Comparison of ENCODE assay signal across 8 cellular contexts in the genomic region with DNA sequence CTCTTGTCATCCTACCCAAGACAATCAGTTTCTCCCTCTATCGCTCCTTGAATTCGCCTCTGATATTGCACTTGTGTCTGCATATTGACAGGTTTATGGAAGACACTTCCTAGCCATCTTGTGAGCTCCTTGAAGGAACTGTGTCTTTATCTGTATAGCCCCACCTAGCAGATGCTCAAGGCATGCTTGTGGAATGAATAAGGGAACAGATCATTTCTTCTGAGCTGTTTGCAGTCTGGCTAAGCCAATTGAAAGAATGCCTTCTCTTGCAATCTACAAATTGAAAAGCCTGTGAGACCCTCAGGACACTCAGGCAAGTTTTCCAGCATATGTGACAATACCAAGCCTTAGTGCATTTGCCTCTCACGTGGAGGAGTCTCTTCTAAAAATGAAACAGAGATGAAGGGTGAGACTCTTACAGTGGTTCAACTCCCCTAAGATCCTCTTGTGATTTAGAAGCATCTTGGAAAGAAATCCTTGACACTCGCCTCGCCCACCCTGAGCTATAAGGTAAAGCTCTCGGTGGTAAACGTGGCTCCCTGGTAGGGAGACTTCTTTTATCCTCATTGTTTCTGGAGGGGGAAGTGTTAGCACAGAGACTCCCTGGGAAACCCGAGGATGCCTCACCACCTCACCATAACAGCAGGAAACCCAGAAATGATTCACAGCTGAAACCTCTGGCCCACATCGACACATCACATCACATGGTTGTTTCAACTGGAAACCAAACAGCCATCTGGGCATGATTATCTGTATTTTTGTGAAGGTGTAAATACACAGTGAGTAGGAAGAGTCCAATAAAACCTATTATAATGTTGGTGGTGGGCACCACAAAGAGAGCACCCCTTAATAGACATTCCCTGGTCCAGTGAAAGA.
DNase-seq lines count a peak whose midpoint lies in the region; ATAC-seq and TF ChIP-seq lines count a peak whose summit lies in the region.

No MANE protein-coding gene starts in this region.

- CTCF ChIA-PET in RWPE1 (lab: Yijun Ruan, JAX) = interaction anchor here (0.6 kb wide), 3 partner anchors 25 to 1188 kb away, joined by 3 to 4 read pairs (median 3); no protein-coding TSS in a partner anchor

- DNase-seq in GM20000 (ENCODE audit: low spot score) (peak; percentile 42), RWPE1 (ENCODE audit: low spot score) (peak; percentile 48), chondrocyte (ENCODE audit: low spot score) (no peak), NCI-H748 (lab: John Stamatoyannopoulos, UW; ENCODE audit: unreplicated experiment) (no peak), midbrain (lab: John Stamatoyannopoulos, UW) (no peak), cardiac septum (ENCODE audit: low spot score) (no peak), omental fat pad (ENCODE audit: low spot score) (no peak)
- peak; percentile 34 to 41 for DNase-seq in stimulated activated CD4-positive, alpha-beta T cell treated with anti-CD3 and anti-CD28 coated beads, Interleukin-15, amount 100 ng/mL, for 48 hours (ENCODE audit: low read depth in 2 of 2)

- H3K9me3 Mint-ChIP-seq in chondrocyte (ENCODE audit: low read depth) = peaks cover 2% of the 10 kb centered on the region

- intact Hi-C loops in cardiac septum (cut with DNase I) = no loop called here

- H3K36me3 Mint-ChIP-seq in chondrocyte (ENCODE audit: low read depth) = no peaks in the 10 kb centered on the region

- no peak for ATAC-seq in omental fat pad (ENCODE audit: low FRiP score)

- H3K4me3 Mint-ChIP-seq in chondrocyte (ENCODE audit: unreplicated experiment) = no peak overlapping the region

- H3K4me1 Mint-ChIP-seq in chondrocyte (ENCODE audit: low read depth) = peaks cover 23% of the 10 kb centered on the region

- TF ChIP-seq CTCF in GM20000 (IDR thresholded peaks at IDR 0.05; ENCODE audit: extremely low read depth, missing control alignments) = no peak
- no peak for TF ChIP-seq CTCF in RWPE1 (conservative IDR thresholded peaks at IDR 0.05; ENCODE audit: low read depth)
- TF ChIP-seq CTCF in chondrocyte (IDR thresholded peaks at IDR 0.05) = peak; percentile 29
- TF ChIP-seq CTCF in omental fat pad (IDR thresholded peaks at IDR 0.05) = no peak

- H3K27ac Mint-ChIP-seq in chondrocyte (ENCODE audit: unreplicated experiment) = peak overlapping the region; percentile 74

- peaks cover 5% of the 10 kb centered on the region for H3K27me3 Mint-ChIP-seq in chondrocyte (ENCODE audit: low read depth)

- POLR2A ChIA-PET in RWPE1 (lab: Yijun Ruan, JAX; ENCODE audit: low non-redundant PET) = no interaction called here

- H3K27ac ChIP-seq in RWPE1 = no peak overlapping the region

Comparison
In these comparisons a context has a peak if more than half of its experiments do, and no peak if none do; other contexts are left out.
1. DNase-seq: peak in GM20000 (single experiment), RWPE1 (single experiment) and stimulated activated CD4-positive, alpha-beta T cell treated with anti-CD3 and anti-CD28 coated beads, Interleukin-15, amount 100 ng/mL, for 48 hours (2 of 2); none in chondrocyte (single experiment), NCI-H748 (single experiment), midbrain (single experiment), cardiac septum (single experiment) and omental fat pad (single experiment).